In the genomic region with DNA sequence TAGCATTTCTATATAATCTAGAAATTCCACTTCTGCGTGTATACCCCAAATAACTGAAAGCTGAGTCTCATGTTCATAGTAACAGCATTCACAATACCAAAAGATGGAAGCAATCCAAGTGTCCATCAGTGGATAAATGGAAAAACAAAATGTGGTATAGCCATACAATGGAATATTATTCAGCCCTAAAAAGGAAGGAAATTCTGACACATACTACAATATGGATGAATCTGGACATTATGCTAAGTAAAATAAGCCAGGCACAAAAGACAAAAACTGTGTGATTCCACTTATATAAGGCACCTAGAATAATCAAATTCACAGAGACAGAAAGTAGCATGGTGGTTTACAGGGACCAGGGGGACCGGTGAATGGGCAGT, we compare ENCODE assay signal across 18 cellular contexts. TPM values are rescaled to one million over a fixed set of nuclear protein-coding genes. Genes with fewer than 3 reads are reported as not detected.
DNase-seq lines count a peak whose midpoint lies in the region; ATAC-seq, FAIRE-seq and TF ChIP-seq lines count a peak whose summit lies in the region.
"Had no signal": no experiment of that assay in that cellular context is flagged by ENCODE, and none has a peak within 500 bp of the region (broad histone marks: within the 10 kb centered on the region; RNA-seq: fewer than 3 reads in every experiment).

No MANE protein-coding gene starts in this region.

- no peaks in the 10 kb centered on the region for H3K9me3 ChIP-seq in HEK293 (ENCODE audit: control insufficient read depth, insufficient read depth, low read depth, low read length)
- H3K9me3 ChIP-seq in PC-3 (ENCODE audit: low read length) = no peaks in the 10 kb centered on the region
- no peaks in the 10 kb centered on the region for H3K9me3 ChIP-seq in K562 (replicated peaks; ENCODE audit: control insufficient read depth, insufficient read depth, low read depth, low read length)
- H3K9me3 ChIP-seq: A549, BLaER1, SJSA1 had no signal

- H3K4me1 Mint-ChIP-seq in activated CD8-positive, alpha-beta memory T cell treated with anti-CD3 and anti-CD28 coated beads, Interleukin-2, amount 10 ng/mL, durations not matched to agents 7 days and 5 days = peaks cover 72% of the 10 kb centered on the region

- H3K4me2 ChIP-seq in PC-3 (ENCODE audit: low read length) (0 out of 2 replicates have a peak overlapping the region, but pooled peaks have one; percentile 23), K562 (ENCODE audit: insufficient read depth, low read length) (no peak overlapping the region)
- H3K4me2 ChIP-seq: A549, BLaER1 had no signal

- no TSS peak for BruUV-seq in PC-3 (replicated peaks; lab: Mats Ljungman, UMichigan)
- BruUV-seq in K562 (replicated peaks; lab: Mats Ljungman, UMichigan) = no TSS peak

- no peak for TF ChIP-seq CTCF in HEK293 (tag by site-specific recombination; IDR thresholded peaks at IDR 0.05)
- no peak for TF ChIP-seq CTCF in PC-3 (conservative IDR thresholded peaks at IDR 0.05; ENCODE audit: low read depth, low read length)
- no peak for TF ChIP-seq CTCF in K562 (IDR thresholded peaks at IDR 0.05 in 2 of 3, conservative IDR thresholded peaks at IDR 0.05 in 1 of 3; ENCODE audit: insufficient read depth in 2 of 3, low read depth in 1 of 3, low read length in 3 of 3)
- no peak for TF ChIP-seq CTCF in foreskin keratinocyte (conservative IDR thresholded peaks at IDR 0.05)

- H3K4me3 Mint-ChIP-seq in activated CD8-positive, alpha-beta memory T cell treated with anti-CD3 and anti-CD28 coated beads, Interleukin-2, amount 10 ng/mL, durations not matched to agents 7 days and 5 days = no peak overlapping the region
- H3K4me3 Mint-ChIP-seq: CD8-positive, alpha-beta T cell had no signal

- H3K79me2 ChIP-seq in PC-3 (ENCODE audit: low read length) = no peaks in the 10 kb centered on the region
- H3K79me2 ChIP-seq in K562 (ENCODE audit: control insufficient read depth, insufficient read depth, low read length) = no peaks in the 10 kb centered on the region

- 91% methylated on average over 2 of the region's 2 CpGs for WGBS in K562 (ENCODE audit: insufficient coverage, low coverage, missing lambda C conversion rate)

- no peak for TF ChIP-seq RAD21 in K562 (CRISPR knock-in tag; conservative IDR thresholded peaks at IDR 0.05 in 1 of 2, IDR thresholded peaks at IDR 0.05 in 1 of 2)

- peaks cover 1% of the 10 kb centered on the region for H3K36me3 Mint-ChIP-seq in activated CD8-positive, alpha-beta memory T cell treated with anti-CD3 and anti-CD28 coated beads, Interleukin-2, amount 10 ng/mL, durations not matched to agents 7 days and 5 days
- H3K36me3 Mint-ChIP-seq: CD8-positive, alpha-beta T cell had no signal

- H3K27ac ChIP-seq in HEK293 (ENCODE audit: extremely low read depth, low read depth, low read length) = no peak overlapping the region
- peak overlapping the region; percentile 56 for H3K27ac ChIP-seq in PC-3 (ENCODE audit: low read length)
- H3K27ac ChIP-seq in K562 (ENCODE audit: extremely low read depth, low read depth, low read length) = no peak overlapping the region
- H3K27ac ChIP-seq in foreskin keratinocyte = no peak overlapping the region
- H3K27ac ChIP-seq: A549, BLaER1, SJSA1 had no signal

- peak overlapping the region; percentile 85 for H3K27ac Mint-ChIP-seq in activated CD8-positive, alpha-beta memory T cell treated with anti-CD3 and anti-CD28 coated beads, Interleukin-2, amount 10 ng/mL, durations not matched to agents 7 days and 5 days
- H3K27ac Mint-ChIP-seq: CD8-positive, alpha-beta T cell had no signal

- peaks cover 11% of the 10 kb centered on the region for H3K27me3 Mint-ChIP-seq in activated CD8-positive, alpha-beta memory T cell treated with anti-CD3 and anti-CD28 coated beads, Interleukin-2, amount 10 ng/mL, durations not matched to agents 7 days and 5 days

- TF ChIP-seq EP300 in K562 (IDR thresholded peaks at IDR 0.05; ENCODE audit: low read length) = no peak

- no peak for ATAC-seq in activated CD8-positive, alpha-beta memory T cell treated with anti-CD3 and anti-CD28 coated beads, Interleukin-2, amount 10 ng/mL, durations not matched to agents 7 days and 5 days
- ATAC-seq in PC-3 (no peak), K562 (no peak), GM19351 (IDR thresholded peaks at IDR 0.05; ENCODE audit: unreplicated experiment) (no peak), foreskin keratinocyte (no peak)
- ATAC-seq: A549, Panc1 had no signal

- CTCF ChIA-PET in activated CD8-positive, alpha-beta memory T cell treated with anti-CD3 and anti-CD28 coated beads, Interleukin-2, amount 10 ng/mL, durations not matched to agents 7 days and 5 days (lab: Charles Lee) = interaction anchor here (1.1 to 1.5 kb wide), 5 partner anchors 13 to 540 kb away, joined by 3 to 7 read pairs (median 5); a partner anchor contains a TSS
- CTCF ChIA-PET in HEK293 (lab: Yijun Ruan, JAX) = no interaction called here
- CTCF ChIA-PET in PC-3 (lab: Charles Lee) = no interaction called here
- CTCF ChIA-PET in K562 (lab: Yijun Ruan, JAX; ENCODE audit: low intra/inter-chr PET ratio) = no interaction called here

- intact Hi-C loops in PC-3 (cut with micrococcal nuclease) = no loop called here
- intact Hi-C loops in K562 (cut with micrococcal nuclease) = no loop called here

- H3K9ac ChIP-seq in PC-3 (ENCODE audit: low read length) (no peak overlapping the region), K562 (ENCODE audit: insufficient read depth in 1 of 2, low read depth in 2 of 2, low read length in 2 of 2) (no peak overlapping the region)
- H3K9ac ChIP-seq: BLaER1 had no signal

- POLR2A ChIA-PET in HEK293 (lab: Yijun Ruan, JAX) = no interaction called here
- POLR2A ChIA-PET in PC-3 (lab: Charles Lee; ENCODE audit: unreplicated experiment) = no interaction called here
- POLR2A ChIA-PET in K562 (lab: Yijun Ruan, JAX) = no interaction called here

- H3F3A ChIP-seq in PC-3 (ENCODE audit: low read length, unreplicated experiment) = no peaks in the 10 kb centered on the region

- H2AFZ ChIP-seq in PC-3 (ENCODE audit: low read length) (no peak overlapping the region), K562 (ENCODE audit: low read depth, low read length) (no peak overlapping the region)

- H3K4me1 ChIP-seq in HEK293 (ENCODE audit: control insufficient read depth, insufficient read depth, low read length) (peaks cover 20% of the 10 kb centered on the region), PC-3 (ENCODE audit: insufficient read depth, low read length) (peaks cover 32% of the 10 kb centered on the region), K562 (replicated peaks in 1 of 2; ENCODE audit: control insufficient read depth in 2 of 2, insufficient read depth in 2 of 2, low read length in 2 of 2) (peaks cover 0 to 33% of the 10 kb centered on the region in 2 experiments; a peak in 4 of 5 replicates), foreskin keratinocyte (no peaks in the 10 kb centered on the region)

- H3K4me3 ChIP-seq in HEK293 (ENCODE audit: low read depth, low read length) = no peak overlapping the region
- no peak overlapping the region for H3K4me3 ChIP-seq in PC-3 (ENCODE audit: low read length)
- no peak overlapping the region for H3K4me3 ChIP-seq in K562
- H3K4me3 ChIP-seq: A549, BLaER1, SJSA1 had no signal

- no peaks in the 10 kb centered on the region for H3K9me3 Mint-ChIP-seq in activated CD8-positive, alpha-beta memory T cell treated with anti-CD3 and anti-CD28 coated beads, Interleukin-2, amount 10 ng/mL, durations not matched to agents 7 days and 5 days (ENCODE audit: low read depth)
- H3K9me3 Mint-ChIP-seq: CD8-positive, alpha-beta T cell had no signal

- no peaks in the 10 kb centered on the region for H4K20me1 ChIP-seq in PC-3 (ENCODE audit: low read length)
- H4K20me1 ChIP-seq in K562 (replicated peaks; ENCODE audit: control insufficient read depth, insufficient read depth, low read length) = no peaks in the 10 kb centered on the region
- H4K20me1 ChIP-seq: BLaER1 had no signal

- no peaks in the 10 kb centered on the region for H3K27me3 ChIP-seq in PC-3 (ENCODE audit: low read length)
- H3K27me3 ChIP-seq in K562 (ENCODE audit: control insufficient read depth in 2 of 2, insufficient read depth in 2 of 2, low read length in 2 of 2) = no peaks in the 10 kb centered on the region
- H3K27me3 ChIP-seq in foreskin keratinocyte = peaks cover 59% of the 10 kb centered on the region

- DNase-seq in activated CD8-positive, alpha-beta memory T cell treated with anti-CD3 and anti-CD28 coated beads, Interleukin-2, amount 10 ng/mL, durations not matched to agents 7 days and 5 days = no peak
- DNase-seq in activated CD8-positive, alpha-beta memory T cell treated with anti-CD3 and anti-CD28 coated beads for 24 hours = no peak
- DNase-seq in PC-3 = no peak
- DNase-seq in K562 (ENCODE audit: extremely low read depth in 1 of 4, low spot score in 3 of 4) = no peak
- DNase-seq in foreskin keratinocyte = no peak
- DNase-seq: Calu3, EL, NCI-H1417 treated with DMSO at 0.1 percent for 48 hours, NCI-H524 treated with DMSO at 0.1 percent for 48 hours had no signal

- H3K36me3 ChIP-seq in HEK293 (ENCODE audit: control insufficient read depth in 2 of 2, insufficient read depth in 1 of 2, low read length in 2 of 2) (no peaks in the 10 kb centered on the region), PC-3 (ENCODE audit: low read depth, low read length) (no peaks in the 10 kb centered on the region), K562 (ENCODE audit: control insufficient read depth, insufficient read depth, low read length) (no peaks in the 10 kb centered on the region)
- H3K36me3 ChIP-seq: BLaER1, SJSA1 had no signal

- no peak for FAIRE-seq in K562 (lab: Jason Lieb, UNC)
- FAIRE-seq: A549, GM12891 had no signal

- H3K9me2 ChIP-seq in PC-3 (replicated peaks; ENCODE audit: low read length) = no peaks in the 10 kb centered on the region

- no peaks in the 10 kb centered on the region for H3K9me1 ChIP-seq in K562 (ENCODE audit: control insufficient read depth, insufficient read depth, low read length)

- in situ Hi-C loops in K562 (cut with MboI) = no loop called here

- no peak for TF ChIP-seq POLR2A in K562 (conservative IDR thresholded peaks at IDR 0.05)

RNA-seq across cellular contexts. Expression of a gene that starts 20.4 kb away (rescaled TPM):
- total RNA-seq in activated CD8-positive, alpha-beta memory T cell treated with anti-CD3 and anti-CD28 coated beads, Interleukin-2, amount 10 ng/mL, durations not matched to agents 7 days and 5 days = not detected
- total RNA-seq in PC-3 (2014; rRNA removed) = not detected in 2 replicates
- not detected in 2 replicates for total RNA-seq in K562 (2011; cell fraction: chromatin; rRNA removed; ENCODE audit: low replicate concordance)
- not detected in 2 replicates for total RNA-seq in K562 (2011; cell fraction: nucleolus; rRNA removed)
- not detected in 2 replicates for total RNA-seq in K562 (2011; cell fraction: nucleoplasm; rRNA removed)
- not detected in 2 replicates for total RNA-seq in K562 (2014; rRNA removed)
- total RNA-seq in K562 (2014; rRNA removed; fragmentation: Illumina TruSeq; extraction: Trizol) = not detected in 2 replicates
- total RNA-seq in K562 (2015; rRNA removed; fragmentation: Illumina TruSeq; extraction: Trizol) = not detected in 2 replicates
- not detected in 2 replicates for total RNA-seq in K562 (2021)
- 0.04 TPM in 1 of 2 replicates, not detected in the other for polyA plus RNA-seq in K562 (2011; rRNA removed)
- polyA plus RNA-seq in K562 (2011; cell fraction: cytosol; rRNA removed) = not detected in 2 replicates
- polyA plus RNA-seq in K562 (2011; cell fraction: nucleus; rRNA removed) = not detected in 2 replicates
- not detected in 2 replicates for polyA plus RNA-seq in K562 (2012)
- polyA plus RNA-seq in K562 (2014; fragmentation: Illumina TruSeq; extraction: Trizol) = not detected in 2 replicates
- not detected for polyA plus RNA-seq in K562 (2014; fragmentation: Nextera tagmentation; extraction: Ambion mirVana)
- not detected in 2 replicates for polyA plus RNA-seq in K562 (2014; rRNA removed)
- polyA minus RNA-seq in K562 (2011; rRNA and poly(A)+ RNA removed) = not detected in 2 replicates
- polyA minus RNA-seq in K562 (2011; cell fraction: cytosol; rRNA and poly(A)+ RNA removed) = not detected in 2 replicates
- not detected in 2 replicates for polyA minus RNA-seq in K562 (2011; cell fraction: nucleus; rRNA and poly(A)+ RNA removed)
- total RNA-seq in foreskin keratinocyte = not detected in 2 replicates
- polyA plus RNA-seq in foreskin keratinocyte = not detected in 2 replicates
- total RNA-seq: Calu3; CD8-positive, alpha-beta T cell; H4; SJSA1 had no signal
- polyA plus RNA-seq: A549 had no signal

RNA-seq across cellular contexts. Expression of a gene that starts 34.5 kb away (rescaled TPM):
- 10 to 100 TPM; 17.2 to 17.5 TPM for total RNA-seq in activated CD8-positive, alpha-beta memory T cell treated with anti-CD3 and anti-CD28 coated beads, Interleukin-2, amount 10 ng/mL, durations not matched to agents 7 days and 5 days
- total RNA-seq in PC-3 (2014; rRNA removed) (1.1 TPM in 1 of 2 replicates, not detected in the other), K562 (2014; rRNA removed) (35.0 and 42.1 TPM in 2 replicates), K562 (2014; rRNA removed; fragmentation: Illumina TruSeq; extraction: Trizol) (13.0 and 16.9 TPM in 2 replicates), K562 (2015; rRNA removed; fragmentation: Illumina TruSeq; extraction: Trizol) (21.2 and 22.2 TPM in 2 replicates), K562 (2021) (74.2 and 75.5 TPM in 2 replicates), foreskin keratinocyte (0.41 and 0.74 TPM in 2 replicates)
- total RNA-seq in K562 (2011; cell fraction: chromatin; rRNA removed; ENCODE audit: low replicate concordance) = 18.7 and 27.7 TPM in 2 replicates
- 34.9 and 41.4 TPM in 2 replicates for total RNA-seq in K562 (2011; cell fraction: nucleolus; rRNA removed)
- total RNA-seq in K562 (2011; cell fraction: nucleoplasm; rRNA removed) = 30.6 and 32.7 TPM in 2 replicates
- polyA plus RNA-seq in K562 (2011; rRNA removed) (15.9 and 16.4 TPM in 2 replicates), K562 (2014; fragmentation: Illumina TruSeq; extraction: Trizol) (32.5 and 32.6 TPM in 2 replicates), K562 (2014; fragmentation: Nextera tagmentation; extraction: Ambion mirVana) (1 to 10 TPM; 2.1 to 3.1 TPM), K562 (2014; rRNA removed) (66.4 and 97.7 TPM in 2 replicates), foreskin keratinocyte (1.2 and 1.3 TPM in 2 replicates)
- 24.2 and 53.7 TPM in 2 replicates for polyA plus RNA-seq in K562 (2011; cell fraction: cytosol; rRNA removed)
- 43.7 and 75.1 TPM in 2 replicates for polyA plus RNA-seq in K562 (2011; cell fraction: nucleus; rRNA removed)
- 50.1 and 61.9 TPM in 2 replicates for polyA plus RNA-seq in K562 (2012)
- 5.8 and 6.4 TPM in 2 replicates for polyA minus RNA-seq in K562 (2011; rRNA and poly(A)+ RNA removed)
- 7.7 and 8.4 TPM in 2 replicates for polyA minus RNA-seq in K562 (2011; cell fraction: cytosol; rRNA and poly(A)+ RNA removed)
- 21.1 and 32.0 TPM in 2 replicates for polyA minus RNA-seq in K562 (2011; cell fraction: nucleus; rRNA and poly(A)+ RNA removed)
